Comparison of ENCODE assay signal across 8 cellular contexts in the genomic region with DNA sequence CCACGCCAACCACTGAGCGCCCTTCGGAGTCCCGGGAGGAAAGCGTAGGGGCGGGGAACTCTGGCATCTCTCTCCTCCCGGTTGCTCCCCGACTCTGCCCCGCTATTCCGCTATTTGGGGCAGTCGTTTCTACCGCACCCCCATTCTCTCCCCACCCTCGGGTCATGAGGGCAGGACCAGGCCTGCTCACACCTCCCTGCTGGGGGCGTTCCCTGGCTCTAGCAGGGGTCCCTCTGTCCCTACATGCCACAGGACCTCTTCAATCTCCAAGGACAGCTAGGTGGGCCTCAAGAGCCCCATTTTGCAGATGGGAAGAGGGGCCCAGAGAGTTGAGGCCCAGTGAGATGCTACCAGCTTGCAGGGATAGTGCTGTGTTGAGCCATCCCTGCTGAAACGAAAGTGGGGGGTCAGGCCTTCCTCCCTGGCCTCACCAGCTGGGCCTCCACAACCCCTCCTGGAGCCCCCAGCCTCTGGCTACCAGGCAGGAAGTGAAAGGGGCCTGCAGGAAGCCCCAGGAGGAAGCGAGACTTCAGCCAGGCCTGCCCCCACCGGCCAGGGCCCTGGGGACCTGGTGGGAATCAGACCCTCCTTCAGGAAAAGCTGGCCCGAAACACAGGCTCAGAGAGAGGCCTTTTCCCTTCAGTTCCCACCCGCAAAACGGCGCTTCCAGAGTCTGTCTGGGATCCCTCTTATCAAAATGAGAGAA. TPM values are rescaled to one million over a fixed set of nuclear protein-coding genes. Genes with fewer than 3 reads are reported as not detected.
DNase-seq lines count a peak whose midpoint lies in the region; ATAC-seq and TF ChIP-seq lines count a peak whose summit lies in the region.

No MANE protein-coding gene starts in this region.

- H3K36me3 ChIP-seq in trophoblast cell (ENCODE audit: control insufficient read depth in 1 of 2, insufficient read depth in 2 of 2, low read length in 2 of 2) = no peaks in the 10 kb centered on the region

- no peaks in the 10 kb centered on the region for H3K9me3 Mint-ChIP-seq in activated naive CD8-positive, alpha-beta T cell treated with anti-CD3 and anti-CD28 coated beads, Interleukin-2, amount 50 U/mL, for 24 hours
- no peaks in the 10 kb centered on the region for H3K9me3 Mint-ChIP-seq in chondrocyte (ENCODE audit: low read depth)

- TF ChIP-seq CTCF in chondrocyte (IDR thresholded peaks at IDR 0.05) = no peak

- no peak overlapping the region for H3K4me3 ChIP-seq in trophoblast cell (ENCODE audit: low read depth, low read length)

- no peak overlapping the region for H4K91ac ChIP-seq in trophoblast cell (ENCODE audit: low read depth, low read length)

- peaks cover 32% of the 10 kb centered on the region for H3K27me3 ChIP-seq in trophoblast cell (ENCODE audit: insufficient read depth, low read length)

- peaks cover 7% of the 10 kb centered on the region in 2 experiments for H3K4me1 ChIP-seq in trophoblast cell (ENCODE audit: control insufficient read depth in 1 of 2, insufficient read depth in 2 of 2, low read length in 2 of 2)

- H3K36me3 Mint-ChIP-seq in activated naive CD8-positive, alpha-beta T cell treated with anti-CD3 and anti-CD28 coated beads, Interleukin-2, amount 50 U/mL, for 24 hours (ENCODE audit: low read depth) = peaks cover 2% of the 10 kb centered on the region
- H3K36me3 Mint-ChIP-seq in chondrocyte (ENCODE audit: low read depth) = no peaks in the 10 kb centered on the region

- no peak overlapping the region for H3K23ac ChIP-seq in trophoblast cell (ENCODE audit: low read length)

- no peak for DNase-seq in activated naive CD8-positive, alpha-beta T cell treated with anti-CD3 and anti-CD28 coated beads, Interleukin-2, amount 50 U/mL, for 24 hours
- DNase-seq in trophoblast cell (no peak), cortex of kidney (lab: John Stamatoyannopoulos, UW) (no peak), SHP77 (lab: John Stamatoyannopoulos, UW) (no peak), chondrocyte (ENCODE audit: low spot score) (no peak)
- no peak for DNase-seq in activated naive CD4-positive, alpha-beta T cell treated with anti-CD3 and anti-CD28 coated beads, Interleukin-2, amount 50 U/mL, for 16 hours

- H3K9me3 ChIP-seq in trophoblast cell (ENCODE audit: insufficient read depth, low read depth, low read length) = peaks cover under 1% of the 10 kb centered on the region

- no peaks in the 10 kb centered on the region for H3K79me1 ChIP-seq in trophoblast cell (ENCODE audit: low read length)

- no peak overlapping the region for H3K4me3 Mint-ChIP-seq in activated naive CD8-positive, alpha-beta T cell treated with anti-CD3 and anti-CD28 coated beads, Interleukin-2, amount 50 U/mL, for 24 hours
- H3K4me3 Mint-ChIP-seq in chondrocyte (ENCODE audit: unreplicated experiment) = no peak overlapping the region

- peak; percentile 7 for ATAC-seq in HG02623 (IDR thresholded peaks at IDR 0.05; ENCODE audit: unreplicated experiment)
- no peak for ATAC-seq in activated naive CD8-positive, alpha-beta T cell treated with anti-CD3 and anti-CD28 coated beads, Interleukin-2, amount 50 U/mL, for 24 hours

- no peak overlapping the region for H3K14ac ChIP-seq in trophoblast cell (ENCODE audit: low read length)

- H2AK5ac ChIP-seq in trophoblast cell (ENCODE audit: low read length) = no peak overlapping the region

- no peak overlapping the region for H4K12ac ChIP-seq in trophoblast cell (ENCODE audit: low read depth, low read length)

- H3K4me1 Mint-ChIP-seq in activated naive CD8-positive, alpha-beta T cell treated with anti-CD3 and anti-CD28 coated beads, Interleukin-2, amount 50 U/mL, for 24 hours = peaks cover 39% of the 10 kb centered on the region
- peaks cover 8% of the 10 kb centered on the region for H3K4me1 Mint-ChIP-seq in chondrocyte (ENCODE audit: low read depth)

- H3K27ac Mint-ChIP-seq in activated naive CD8-positive, alpha-beta T cell treated with anti-CD3 and anti-CD28 coated beads, Interleukin-2, amount 50 U/mL, for 24 hours = peak overlapping the region; percentile 62
- no peak overlapping the region for H3K27ac Mint-ChIP-seq in chondrocyte (ENCODE audit: unreplicated experiment)

- peaks cover 17% of the 10 kb centered on the region for H3K27me3 Mint-ChIP-seq in activated naive CD8-positive, alpha-beta T cell treated with anti-CD3 and anti-CD28 coated beads, Interleukin-2, amount 50 U/mL, for 24 hours
- H3K27me3 Mint-ChIP-seq in chondrocyte (ENCODE audit: low read depth) = peaks cover 24% of the 10 kb centered on the region

- WGBS in trophoblast cell (ENCODE audit: extremely low coverage, insufficient coverage, insufficient read length) = no CpG with 5 or more reads among the region's 21 CpGs

- no peak overlapping the region for H2BK5ac ChIP-seq in trophoblast cell (ENCODE audit: low read depth, low read length, poor library complexity)

- H3K4ac ChIP-seq in trophoblast cell (ENCODE audit: low read depth, low read length) = no peak overlapping the region

- peak; percentile 46 for TF ChIP-seq POLR2A in GM18526 (IDR thresholded peaks at IDR 0.05; ENCODE audit: extremely low read depth, insufficient read length)

- H4K8ac ChIP-seq in trophoblast cell (ENCODE audit: low read depth, low read length) = no peak overlapping the region

- no peak overlapping the region for H2AFZ ChIP-seq in trophoblast cell (ENCODE audit: insufficient read depth, low read length, poor library complexity)

- no peaks in the 10 kb centered on the region for H3K79me2 ChIP-seq in trophoblast cell (ENCODE audit: control insufficient read depth, insufficient read depth, low read length, poor library complexity)

- no peak overlapping the region for H3K18ac ChIP-seq in trophoblast cell (ENCODE audit: low read length)

- H3K4me2 ChIP-seq in trophoblast cell (ENCODE audit: low read length) = peak overlapping the region; percentile 21

- H3K27ac ChIP-seq in trophoblast cell (ENCODE audit: low read depth, low read length) = no peak overlapping the region

- no peak overlapping the region for H2BK12ac ChIP-seq in trophoblast cell (ENCODE audit: low read length)

- H3K9ac ChIP-seq in trophoblast cell (ENCODE audit: low read length) = no peak overlapping the region

- no peak overlapping the region for H2BK120ac ChIP-seq in trophoblast cell (ENCODE audit: insufficient read depth, low read length, poor library complexity)

RNA-seq across cellular contexts. Expression of gene SHISA8, which starts 5.5 kb away (rescaled TPM):
- 0.31 and 0.43 TPM in 2 replicates for polyA plus RNA-seq in trophoblast cell (2013)
- not detected in 3 replicates for total RNA-seq in chondrocyte

RNA-seq across cellular contexts. Expression of gene TNFRSF13C, which starts 6.2 kb away (rescaled TPM):
- 0.36 and 0.38 TPM in 2 replicates for polyA plus RNA-seq in trophoblast cell (2013)
- 0.07 to 0.56 TPM (median 0.21 TPM) in 3 replicates for total RNA-seq in chondrocyte

RNA-seq across cellular contexts. Expression of gene CENPM, which starts 26.5 kb away (rescaled TPM):
- 17.4 and 17.7 TPM in 2 replicates for polyA plus RNA-seq in trophoblast cell (2013)
- 3.3 to 9.3 TPM (median 3.3 TPM) in 3 replicates for total RNA-seq in chondrocyte

RNA-seq across cellular contexts. Expression of gene SEPTIN3, which starts 48.8 kb away (rescaled TPM):
- 4.4 TPM in 2 replicates for polyA plus RNA-seq in trophoblast cell (2013)
- total RNA-seq in chondrocyte = 0.87 to 0.92 TPM (median 0.92 TPM) in 3 replicates
